10 cellular contexts compared by ENCODE assay signal in genomic region chr11:116835042-116835772, GRCh38. TPM values are rescaled to one million over a fixed set of nuclear protein-coding genes. Genes with fewer than 3 reads are reported as not detected.
DNase-seq lines count a peak whose midpoint lies in the region; ATAC-seq and TF ChIP-seq lines count a peak whose summit lies in the region.
"Had no signal": no experiment of that assay in that cellular context is flagged by ENCODE, and none has a peak within 500 bp of the region (broad histone marks: within the 10 kb centered on the region; RNA-seq: fewer than 3 reads in every experiment).

No MANE protein-coding gene starts in this region.

- no peaks in the 10 kb centered on the region for H3K9me3 Mint-ChIP-seq in activated T-cell treated with anti-CD3 and anti-CD28 coated beads, Interleukin-2, amount 50 U/mL, for 24 hours

- H4K20me1 ChIP-seq in Karpas-422 (ENCODE audit: insufficient read depth, low read depth, low read length), result no peaks in the 10 kb centered on the region

- H3K9me3 ChIP-seq in Karpas-422 (ENCODE audit: low read length) (no peaks in the 10 kb centered on the region), body of pancreas (no peaks in the 10 kb centered on the region)

- H3K27ac ChIP-seq in Karpas-422 (ENCODE audit: low read length) (no peak overlapping the region), body of pancreas (peak overlapping the region in 3 of 4 donors; percentile 3 to 64 (median 54))

- H3K79me2 ChIP-seq in Karpas-422 (ENCODE audit: low read length), result no peaks in the 10 kb centered on the region

- H3K4me3 Mint-ChIP-seq in activated T-cell treated with anti-CD3 and anti-CD28 coated beads, Interleukin-2, amount 50 U/mL, for 24 hours, result peak overlapping the region; percentile 64

- H2AFZ ChIP-seq in Karpas-422 (ENCODE audit: low read length), result peak overlapping the region; percentile 91

- H3K27me3 Mint-ChIP-seq in activated T-cell treated with anti-CD3 and anti-CD28 coated beads, Interleukin-2, amount 50 U/mL, for 24 hours, result peaks cover 3% of the 10 kb centered on the region

- peak overlapping the region; percentile 51 for H3K27ac Mint-ChIP-seq in activated T-cell treated with anti-CD3 and anti-CD28 coated beads, Interleukin-2, amount 50 U/mL, for 24 hours

- H3K4me2 ChIP-seq in Karpas-422 (ENCODE audit: low read depth, low read length, poor library complexity, severe bottlenecking), result peak overlapping the region; percentile 72

- H3K36me3 ChIP-seq in Karpas-422 (ENCODE audit: insufficient read depth, low read length), result no peaks in the 10 kb centered on the region
- no peaks in the 10 kb centered on the region for H3K36me3 ChIP-seq in body of pancreas (replicated peaks in 1 of 2; ENCODE audit: insufficient read depth in 1 of 2, low read depth in 2 of 2)

- peak overlapping the region; percentile 57; the same call in 1 of the 2 replicates for H3K4me3 ChIP-seq in Karpas-422 (ENCODE audit: low read length)
- H3K4me3 ChIP-seq in body of pancreas, result no peak overlapping the region

- H3K4me1 ChIP-seq in Karpas-422 (ENCODE audit: low read length) (peaks cover 7% of the 10 kb centered on the region), body of pancreas (peaks cover 63% of the 10 kb centered on the region)

- peak overlapping the region; percentile 66 for H3K9ac ChIP-seq in Karpas-422 (ENCODE audit: low read length)

- TF ChIP-seq CTCF in body of pancreas (IDR thresholded peaks at IDR 0.05), result no peak

- no peak for TF ChIP-seq POLR2A in body of pancreas (IDR thresholded peaks at IDR 0.05)

- peaks cover 15% of the 10 kb centered on the region for H3K4me1 Mint-ChIP-seq in activated T-cell treated with anti-CD3 and anti-CD28 coated beads, Interleukin-2, amount 50 U/mL, for 24 hours (ENCODE audit: low read depth)

- intact Hi-C loops in body of pancreas (cut with DNase I), result loop anchor here (5.0 kb wide), 1 partner anchor 43 kb away; the partner anchor contains the start of gene APOA5

- no peaks in the 10 kb centered on the region for H3K36me3 Mint-ChIP-seq in activated T-cell treated with anti-CD3 and anti-CD28 coated beads, Interleukin-2, amount 50 U/mL, for 24 hours (ENCODE audit: low read depth)

- no peak for DNase-seq in activated T-cell treated with anti-CD3 and anti-CD28 coated beads, Interleukin-2, amount 50 U/mL, for 24 hours
- no peak for DNase-seq in activated T-cell treated with anti-CD3 and anti-CD28 coated beads, Interleukin-2, amount 50 U/mL, for 1 hour
- DNase-seq in Karpas-422 (no peak), body of pancreas (no peak), midbrain (lab: John Stamatoyannopoulos, UW) (peak; percentile 57), NCI-H446 treated with DMSO at 0.1 percent for 48 hours (lab: John Stamatoyannopoulos, UW) (no peak), middle frontal gyrus (ENCODE audit: extremely low spot score, low spot score) (no peak)

- ATAC-seq in body of pancreas (no peak), HG03442 (IDR thresholded peaks at IDR 0.05; ENCODE audit: unreplicated experiment) (no peak)

- no peaks in the 10 kb centered on the region for H3K27me3 ChIP-seq in Karpas-422 (ENCODE audit: low read length)
- no peaks in the 10 kb centered on the region for H3K27me3 ChIP-seq in body of pancreas

- 56 to 72% methylated on average over 19 to 28 of the region's 28 CpGs for WGBS in body of pancreas, 2 donors

- H3K9me2 ChIP-seq in Karpas-422 (replicated peaks; ENCODE audit: insufficient read depth, low read length), result no peaks in the 10 kb centered on the region

RNA-seq across cellular contexts. Expression of gene APOA1, which starts 2.2 kb away (rescaled TPM):
- total RNA-seq in Karpas-422 (2014; rRNA removed; shearing (Covaris generic); ENCODE audit: low replicate concordance), result not detected in 2 replicates
- 10 to 100 TPM in 1 of 2 donors, 1 to 10 TPM in 1; 1.0 to 16.8 TPM for total RNA-seq in body of pancreas
- total RNA-seq: bronchial epithelial cell had no signal

RNA-seq across cellular contexts. Expression of gene APOC3, which starts 5.5 kb away (rescaled TPM):
- total RNA-seq in Karpas-422 (2014; rRNA removed; shearing (Covaris generic); ENCODE audit: low replicate concordance), result not detected in 2 replicates
- 1 to 10 TPM in 1 of 2 donors, not detected in 1; 7.3 TPM for total RNA-seq in body of pancreas
- total RNA-seq: bronchial epithelial cell, temporal lobe had no signal

RNA-seq across cellular contexts. Expression of gene APOA4, which starts 12.1 kb away (rescaled TPM):
- total RNA-seq in Karpas-422 (2014; rRNA removed; shearing (Covaris generic); ENCODE audit: low replicate concordance), result not detected in 2 replicates
- not detected for total RNA-seq in body of pancreas
- total RNA-seq: bronchial epithelial cell, temporal lobe had no signal

RNA-seq across cellular contexts. Expression of gene APOA5, which starts 43.5 kb away (rescaled TPM):
- not detected in 2 replicates for total RNA-seq in Karpas-422 (2014; rRNA removed; shearing (Covaris generic); ENCODE audit: low replicate concordance)
- total RNA-seq in body of pancreas, result 1 to 10 TPM in 1 of 2 donors, not detected in 1; 2.6 TPM
- total RNA-seq: bronchial epithelial cell, temporal lobe had no signal

RNA-seq across cellular contexts. Expression of gene ZPR1, which starts 47.4 kb away (rescaled TPM):
- 29.8 and 44.7 TPM in 2 replicates for total RNA-seq in Karpas-422 (2014; rRNA removed; shearing (Covaris generic); ENCODE audit: low replicate concordance)
- total RNA-seq in body of pancreas, result 10 to 100 TPM in 1 of 2 donors, 1 to 10 TPM in 1; 4.3 to 36.6 TPM
